25 cellular contexts compared by ENCODE assay signal in genomic region chr7:21603477-21603876, GRCh38.
"Had no signal": no experiment of that assay in that cellular context is flagged by ENCODE, and none has a peak within 500 bp of the region (broad histone marks: within the 10 kb centered on the region; RNA-seq: fewer than 3 reads in every experiment).

No MANE protein-coding gene starts in this region.

- H3K4me3 ChIP-seq: gastrocnemius medialis, hepatocyte, left ventricle myocardium inferior, skin epidermis, testis, transverse colon had no signal

- H3K27me3 Mint-ChIP-seq: progenitor cell of endocrine pancreas had no signal

- H3K27me3 ChIP-seq: gastrocnemius medialis, hepatocyte, neutrophil, testis, transverse colon had no signal

- H3K79me2 ChIP-seq: hepatocyte had no signal

- H3K27ac Mint-ChIP-seq: mesothelial cell of epicardium, naive B cell, nephron progenitor cell, progenitor cell of endocrine pancreas had no signal

- H3K4me2 ChIP-seq: hepatocyte had no signal

- H3K4me3 Mint-ChIP-seq: central memory CD8-positive, alpha-beta T cell; mesothelial cell of epicardium; naive B cell; nephron progenitor cell had no signal

- H3K36me3 Mint-ChIP-seq: mesothelial cell of epicardium, naive B cell had no signal

- H3K27ac ChIP-seq: epithelial cell of prostate, gastrocnemius medialis, hepatocyte, left ventricle myocardium inferior, neutrophil, skin epidermis, testis, transverse colon had no signal

- H3K36me3 ChIP-seq: gastrocnemius medialis, left ventricle myocardium inferior, neutrophil, transverse colon had no signal

- ATAC-seq: gastrocnemius medialis, sciatic nerve had no signal

- H2AFZ ChIP-seq: hepatocyte had no signal

- H3K9me3 Mint-ChIP-seq: central memory CD8-positive, alpha-beta T cell; nephron progenitor cell had no signal

- H3K4me1 ChIP-seq: gastrocnemius medialis, left ventricle myocardium inferior, testis, transverse colon had no signal

- DNase-seq: activated CD8-positive, alpha-beta memory T cell treated with anti-CD3 and anti-CD28 coated beads, Interleukin-2, amount 50 U/mL, for 4 hours; activated naive CD4-positive, alpha-beta T cell treated with Interleukin-2 at 50 U/mL for 16 hours; activated T-cell treated with anti-CD3 and anti-CD28 coated beads, Interleukin-2, amount 50 U/mL, for 1 hour; anterior cingulate cortex; effector CD8-positive, alpha-beta T cell; gastrocnemius medialis; glutamatergic neuron; islet precursor cell; left ventricle myocardium inferior; naive B cell; nephron progenitor cell; stimulated activated CD4-positive, alpha-beta T cell treated with anti-CD3 and anti-CD28 coated beads, Interleukin-12 subunit alpha, Interleukin-12 subunit beta, amount 100 ng/mL, for 4 hours; stimulated activated CD4-positive, alpha-beta T cell treated with anti-CD3 and anti-CD28 coated beads, Interleukin-4, amount 100 ng/mL, for 1 hour; stimulated activated naive CD8-positive, alpha-beta T cell treated with anti-CD3 and anti-CD28 coated beads, Interleukin-15, Interleukin-2, amounts not matched to agents 100 U/mL and 50 U/mL, for 24 hours; T-helper 2 cell; testis; transverse colon had no signal

- H3K9me3 ChIP-seq: gastrocnemius medialis, neutrophil, testis, transverse colon had no signal

- H3K4me1 Mint-ChIP-seq: mesothelial cell of epicardium, naive B cell, nephron progenitor cell had no signal
